ENCODE assay signal across 17 cellular contexts in genomic region chr2:63743170-63743975, GRCh38.
DNase-seq lines count a peak whose midpoint lies in the region; ATAC-seq and TF ChIP-seq lines count a peak whose summit lies in the region.
"Had no signal": no experiment of that assay in that cellular context is flagged by ENCODE, and none has a peak within 500 bp of the region (broad histone marks: within the 10 kb centered on the region; RNA-seq: fewer than 3 reads in every experiment).

No MANE protein-coding gene starts in this region.

- H3K27ac Mint-ChIP-seq in activated naive CD8-positive, alpha-beta T cell treated with anti-CD3 and anti-CD28 coated beads for 36 hours = peak overlapping the region; percentile 20
- no peak overlapping the region for H3K27ac Mint-ChIP-seq in activated naive CD8-positive, alpha-beta T cell treated with anti-CD3 and anti-CD28 coated beads, Interleukin-2, amount 50 U/mL, for 24 hours
- peak overlapping the region; percentile 21 to 80 (median 78) for H3K27ac Mint-ChIP-seq in nephron
- H3K27ac Mint-ChIP-seq: HFFc6 had no signal

- no peak overlapping the region for H4K91ac ChIP-seq in mesenchymal stem cell (ENCODE audit: low read length)

- H3K79me2 ChIP-seq in GM23248 (ENCODE audit: insufficient read depth) = no peaks in the 10 kb centered on the region

- H2BK5ac ChIP-seq in mesenchymal stem cell (ENCODE audit: low read depth, low read length, poor library complexity, severe bottlenecking) = no peak overlapping the region

- no peak overlapping the region for H3K4me3 Mint-ChIP-seq in activated naive CD8-positive, alpha-beta T cell treated with anti-CD3 and anti-CD28 coated beads for 36 hours
- no peak overlapping the region for H3K4me3 Mint-ChIP-seq in activated naive CD8-positive, alpha-beta T cell treated with anti-CD3 and anti-CD28 coated beads, Interleukin-2, amount 50 U/mL, for 24 hours
- H3K4me3 Mint-ChIP-seq in nephron = peak overlapping the region in 1 of 3 experiments; percentile 59
- H3K4me3 Mint-ChIP-seq: HFFc6 had no signal

- H2BK120ac ChIP-seq in mesenchymal stem cell (ENCODE audit: low read depth, low read length) = no peak overlapping the region

- H4K20me1 ChIP-seq in GM23248 (ENCODE audit: insufficient read depth) = no peaks in the 10 kb centered on the region

- no peak overlapping the region for H3K4ac ChIP-seq in mesenchymal stem cell (ENCODE audit: low read depth in 1 of 2, low read length in 2 of 2)

- H2BK15ac ChIP-seq in mesenchymal stem cell (ENCODE audit: low read depth, poor library complexity, severe bottlenecking) = no peak overlapping the region

- H3K23ac ChIP-seq in mesenchymal stem cell (ENCODE audit: low read length in 2 of 2) = no peak overlapping the region

- no peaks in the 10 kb centered on the region for H3K4me1 Mint-ChIP-seq in activated naive CD8-positive, alpha-beta T cell treated with anti-CD3 and anti-CD28 coated beads for 36 hours
- peaks cover 4% of the 10 kb centered on the region for H3K4me1 Mint-ChIP-seq in activated naive CD8-positive, alpha-beta T cell treated with anti-CD3 and anti-CD28 coated beads, Interleukin-2, amount 50 U/mL, for 24 hours
- peaks cover 35% of the 10 kb centered on the region for H3K4me1 Mint-ChIP-seq in nephron

- H3K9me3 ChIP-seq in GM23248 (ENCODE audit: low read depth) (no peaks in the 10 kb centered on the region), mesenchymal stem cell (ENCODE audit: control insufficient read depth, low read length) (no peaks in the 10 kb centered on the region)

- in situ Hi-C loops in GM23248 (cut with MboI) = no loop called here

- H3K36me3 ChIP-seq in GM23248 (ENCODE audit: low read depth) (no peaks in the 10 kb centered on the region), mesenchymal stem cell (ENCODE audit: control insufficient read depth in 1 of 2, insufficient read depth in 2 of 2, low read depth in 1 of 2, low read length in 2 of 2) (no peaks in the 10 kb centered on the region)

- no peak overlapping the region for H2BK12ac ChIP-seq in mesenchymal stem cell (ENCODE audit: low read length in 2 of 2)

- H2AK5ac ChIP-seq in mesenchymal stem cell (ENCODE audit: low read length, severe bottlenecking) = no peak overlapping the region

- DNase-seq in activated naive CD8-positive, alpha-beta T cell treated with anti-CD3 and anti-CD28 coated beads for 36 hours = no peak
- DNase-seq in activated naive CD8-positive, alpha-beta T cell treated with anti-CD3 and anti-CD28 coated beads, Interleukin-2, amount 50 U/mL, for 24 hours = no peak
- DNase-seq in SK-N-DZ (ENCODE audit: low spot score) (peak; percentile 73), Ammon's horn (ENCODE audit: low spot score) (no peak), GM23248 (no peak), mesenchymal stem cell (no peak)
- DNase-seq: COR-L47, HFFc6, KBM-7, NCI-H1436 treated with DMSO at 0.1 percent for 48 hours, NCI-H2029 treated with DMSO at 0.1 percent for 48 hours, NCI-H226, NCI-H526 treated with DMSO at 0.1 percent for 48 hours, RPMI8226 had no signal

- no peak overlapping the region for H4K8ac ChIP-seq in mesenchymal stem cell (ENCODE audit: low read length)

- H3K4me1 ChIP-seq in GM23248 (ENCODE audit: insufficient read depth) (peaks cover 22% of the 10 kb centered on the region), mesenchymal stem cell (ENCODE audit: control insufficient read depth, insufficient read depth, low read depth, low read length) (no peaks in the 10 kb centered on the region)

- H3K18ac ChIP-seq in mesenchymal stem cell (ENCODE audit: low read depth in 1 of 2, low read length in 2 of 2) = peak overlapping the region in 1 of 2 experiments; percentile 12

- H3K9me2 ChIP-seq in GM23248 (ENCODE audit: insufficient read depth) = no peaks in the 10 kb centered on the region

- WGBS in GM23248 (ENCODE audit: low coverage in 1 of 2, low lambda C conversion rate in 2 of 2, missing lambda C conversion rate in 2 of 2), 2 experiments = 85 to 95% methylated on average over 2 of the region's 2 CpGs
- WGBS in mesenchymal stem cell = 100% methylated on average over 1 of the region's 2 CpGs

- no peak for TF ChIP-seq CTCF in nephron (IDR thresholded peaks at IDR 0.05; ENCODE audit: unreplicated experiment in 3 of 3)

- no peak overlapping the region for H2AFZ ChIP-seq in GM23248
- no peak overlapping the region for H2AFZ ChIP-seq in mesenchymal stem cell (ENCODE audit: low read depth, low read length)

- no peaks in the 10 kb centered on the region for H3K79me1 ChIP-seq in mesenchymal stem cell (replicated peaks; ENCODE audit: low read length, poor library complexity, severe bottlenecking)

- no peaks in the 10 kb centered on the region for H3K27me3 Mint-ChIP-seq in activated naive CD8-positive, alpha-beta T cell treated with anti-CD3 and anti-CD28 coated beads for 36 hours
- no peaks in the 10 kb centered on the region for H3K27me3 Mint-ChIP-seq in activated naive CD8-positive, alpha-beta T cell treated with anti-CD3 and anti-CD28 coated beads, Interleukin-2, amount 50 U/mL, for 24 hours
- no peaks in the 10 kb centered on the region for H3K27me3 Mint-ChIP-seq in nephron (ENCODE audit: low read depth)

- H3K14ac ChIP-seq in mesenchymal stem cell (ENCODE audit: low read length in 2 of 2) = no peak overlapping the region

- H3K4me2 ChIP-seq in GM23248 (ENCODE audit: unreplicated experiment) = no peak overlapping the region
- no peak overlapping the region for H3K4me2 ChIP-seq in mesenchymal stem cell (ENCODE audit: low read length, poor library complexity, severe bottlenecking)

- ATAC-seq in activated naive CD8-positive, alpha-beta T cell treated with anti-CD3 and anti-CD28 coated beads, Interleukin-2, amount 50 U/mL, for 24 hours = no peak
- ATAC-seq in GM18498 (IDR thresholded peaks at IDR 0.05; ENCODE audit: unreplicated experiment) = no peak

- H3K4me3 ChIP-seq in GM23248 = no peak overlapping the region
- H3K4me3 ChIP-seq in mesenchymal stem cell (ENCODE audit: insufficient read depth in 1 of 2, low read depth in 1 of 2, low read length in 2 of 2) = no peak overlapping the region

- 0 out of 2 replicates have a peak, but pooled peaks cover 6% of the 10 kb centered on the region for H3F3A ChIP-seq in GM23248 (ENCODE audit: insufficient read depth)

- no peak overlapping the region for H3K9ac ChIP-seq in GM23248
- no peak overlapping the region for H3K9ac ChIP-seq in mesenchymal stem cell (ENCODE audit: low read length)

- peaks cover 4% of the 10 kb centered on the region for H3K36me3 Mint-ChIP-seq in activated naive CD8-positive, alpha-beta T cell treated with anti-CD3 and anti-CD28 coated beads for 36 hours
- H3K36me3 Mint-ChIP-seq in activated naive CD8-positive, alpha-beta T cell treated with anti-CD3 and anti-CD28 coated beads, Interleukin-2, amount 50 U/mL, for 24 hours (ENCODE audit: low read depth) = peaks cover 3% of the 10 kb centered on the region
- H3K36me3 Mint-ChIP-seq in nephron (ENCODE audit: low read depth) = no peaks in the 10 kb centered on the region
- H3K36me3 Mint-ChIP-seq: CD14-positive monocyte had no signal

- H3K27ac ChIP-seq in GM23248 (no peak overlapping the region), mesenchymal stem cell (ENCODE audit: low read length, poor library complexity, severe bottlenecking) (no peak overlapping the region)

- H3K27me3 ChIP-seq in GM23248 (replicated peaks; ENCODE audit: insufficient read depth) = no peaks in the 10 kb centered on the region
- no peaks in the 10 kb centered on the region for H3K27me3 ChIP-seq in mesenchymal stem cell (ENCODE audit: control insufficient read depth in 1 of 2, insufficient read depth in 1 of 2, low read length in 2 of 2)

- H3K9me3 Mint-ChIP-seq in activated naive CD8-positive, alpha-beta T cell treated with anti-CD3 and anti-CD28 coated beads for 36 hours = no peaks in the 10 kb centered on the region
- H3K9me3 Mint-ChIP-seq in activated naive CD8-positive, alpha-beta T cell treated with anti-CD3 and anti-CD28 coated beads, Interleukin-2, amount 50 U/mL, for 24 hours = peaks cover 10% of the 10 kb centered on the region
- peaks cover 5% of the 10 kb centered on the region for H3K9me3 Mint-ChIP-seq in nephron
